ENCODE assay signal across 14 cellular contexts in the genomic region with DNA sequence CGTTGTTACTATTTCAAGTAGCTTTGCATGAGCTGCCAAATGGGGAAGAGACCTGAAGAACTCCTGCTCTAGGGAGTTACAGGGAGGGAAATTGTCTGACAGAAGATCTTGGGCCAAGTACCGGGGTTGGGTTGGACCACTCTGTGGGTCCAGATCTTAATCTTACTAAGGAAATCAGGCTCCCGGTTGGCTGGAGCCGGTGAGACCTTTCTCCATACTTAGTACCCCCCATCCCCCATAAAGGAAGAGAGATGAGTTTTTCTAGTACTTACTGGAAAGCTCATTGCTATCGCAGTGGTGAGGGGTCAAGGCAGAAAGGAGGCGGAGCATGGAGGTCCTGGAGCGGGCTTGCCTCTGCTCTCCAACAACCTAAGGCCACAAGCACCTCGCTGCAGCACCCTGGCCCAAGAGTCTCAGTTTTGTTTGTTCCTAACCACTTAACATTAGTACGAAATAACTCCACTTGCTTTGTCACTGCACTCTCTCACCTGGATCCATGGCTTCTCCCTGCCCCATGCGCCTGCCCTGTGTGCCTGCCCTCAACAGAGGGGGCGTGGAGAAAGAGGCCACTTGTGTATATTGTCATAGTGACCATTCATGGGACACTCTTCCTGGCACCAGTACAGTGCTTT. TPM values are rescaled to one million over a fixed set of nuclear protein-coding genes. Genes with fewer than 3 reads are reported as not detected.
DNase-seq lines count a peak whose midpoint lies in the region; ATAC-seq and TF ChIP-seq lines count a peak whose summit lies in the region.
"Had no signal": no experiment of that assay in that cellular context is flagged by ENCODE, and none has a peak within 500 bp of the region (broad histone marks: within the 10 kb centered on the region; RNA-seq: fewer than 3 reads in every experiment).

No MANE protein-coding gene starts in this region.

- no peaks in the 10 kb centered on the region for H3K79me1 ChIP-seq in neuronal stem cell (ENCODE audit: low read depth, low read length)

- no peak overlapping the region for H2BK15ac ChIP-seq in neuronal stem cell (ENCODE audit: low read length)

- no peaks in the 10 kb centered on the region for H3K9me3 ChIP-seq in adrenal gland (replicated peaks in 1 of 3)
- H3K9me3 ChIP-seq in right atrium auricular region, result no peaks in the 10 kb centered on the region
- H3K9me3 ChIP-seq in neuronal stem cell (replicated peaks in 1 of 2; ENCODE audit: control insufficient read depth in 2 of 2, insufficient read depth in 1 of 2, low read depth in 1 of 2, low read length in 2 of 2), result no peaks in the 10 kb centered on the region
- H3K9me3 ChIP-seq in thyroid gland, result no peaks in the 10 kb centered on the region
- H3K9me3 ChIP-seq: BE2C had no signal

- H3K14ac ChIP-seq in neuronal stem cell (ENCODE audit: low read length), result no peak overlapping the region

- H3K9ac ChIP-seq in neuronal stem cell (ENCODE audit: low read depth, low read length, poor library complexity), result peak overlapping the region; percentile 47

- no peak overlapping the region for H3K23ac ChIP-seq in neuronal stem cell (ENCODE audit: low read depth, low read length, poor library complexity)

- no peak overlapping the region for H2BK12ac ChIP-seq in neuronal stem cell (ENCODE audit: low read length)

- TF ChIP-seq CTCF in adrenal gland (IDR thresholded peaks at IDR 0.05) (no peak), right atrium auricular region (IDR thresholded peaks at IDR 0.05) (no peak), thyroid gland (IDR thresholded peaks at IDR 0.05) (no peak), MCF 10A (IDR thresholded peaks at IDR 0.05; ENCODE audit: unreplicated experiment) (no peak)

- peaks cover 31% of the 10 kb centered on the region for H3K36me3 Mint-ChIP-seq in MCF 10A (ENCODE audit: insufficient read depth, unreplicated experiment)

- no peak overlapping the region for H3K4me2 ChIP-seq in neuronal stem cell (ENCODE audit: insufficient read depth, low read length, poor library complexity, severe bottlenecking)
- H3K4me2 ChIP-seq: PC-9 had no signal

- no peak overlapping the region for H4K91ac ChIP-seq in neuronal stem cell (ENCODE audit: low read depth, low read length, poor library complexity)

- POLR2A ChIA-PET in MCF 10A (lab: Yijun Ruan, JAX), result interaction anchor here (0.8 to 1.4 kb wide), 3 partner anchors 15 to 406 kb away, joined by 3 to 5 read pairs (median 3); no protein-coding TSS in a partner anchor

- H3K18ac ChIP-seq in neuronal stem cell (ENCODE audit: low read length), result no peak overlapping the region

- WGBS in adrenal gland, 4 donors, result 40 to 65% (median 52%) methylated on average over 6 to 11 of the region's 11 CpGs
- no CpG with 5 or more reads among the region's 11 CpGs for WGBS in neuronal stem cell (ENCODE audit: extremely low coverage in 2 of 2, insufficient read length in 2 of 2, insufficient replicate concordance in 1 of 2), 2 donors
- WGBS in thyroid gland, 2 donors, result 34 to 45% methylated on average over 10 to 11 of the region's 11 CpGs

- CTCF ChIA-PET in MCF 10A (lab: Yijun Ruan, JAX), result interaction anchor here (0.7 kb wide), 1 partner anchor 16 kb away, joined by 3 read pairs; no protein-coding TSS in a partner anchor

- no peak overlapping the region for H3K27ac Mint-ChIP-seq in MCF 10A (ENCODE audit: low read depth, unreplicated experiment)

- H2BK5ac ChIP-seq in neuronal stem cell (ENCODE audit: low read length), result no peak overlapping the region

- H3K9me3 Mint-ChIP-seq in MCF 10A (ENCODE audit: unreplicated experiment), result no peaks in the 10 kb centered on the region
- H3K9me3 Mint-ChIP-seq: CD4-positive, alpha-beta memory T cell had no signal

- no peaks in the 10 kb centered on the region for H3K27me3 Mint-ChIP-seq in MCF 10A (ENCODE audit: insufficient read depth, unreplicated experiment)
- H3K27me3 Mint-ChIP-seq: CD4-positive, alpha-beta memory T cell had no signal

- H3K27me3 ChIP-seq in adrenal gland (no peaks in the 10 kb centered on the region), right atrium auricular region (no peaks in the 10 kb centered on the region), neuronal stem cell (ENCODE audit: control insufficient read depth in 3 of 3, insufficient read depth in 3 of 3, low read depth in 1 of 3, low read length in 3 of 3) (no peaks in the 10 kb centered on the region), thyroid gland (no peaks in the 10 kb centered on the region)
- H3K27me3 ChIP-seq: BE2C had no signal

- H3K4me3 Mint-ChIP-seq in MCF 10A (ENCODE audit: unreplicated experiment), result no peak overlapping the region
- H3K4me3 Mint-ChIP-seq: CD4-positive, alpha-beta memory T cell had no signal

- no peak overlapping the region for H3K4me3 ChIP-seq in adrenal gland
- H3K4me3 ChIP-seq in right atrium auricular region, result no peak overlapping the region
- no peak overlapping the region for H3K4me3 ChIP-seq in neuronal stem cell (ENCODE audit: low read length in 2 of 2)
- no peak overlapping the region for H3K4me3 ChIP-seq in thyroid gland (replicated peaks in 1 of 3)
- H3K4me3 ChIP-seq: PC-9 had no signal

- ATAC-seq in GM18498 (IDR thresholded peaks at IDR 0.05; ENCODE audit: unreplicated experiment), result no peak

- no peak overlapping the region for H2AFZ ChIP-seq in neuronal stem cell (ENCODE audit: low read length)
- H2AFZ ChIP-seq: PC-9 had no signal

- peak; percentile 58 to 87 (median 73) for DNase-seq in adrenal gland
- no peak for DNase-seq in right atrium auricular region (ENCODE audit: low spot score)
- no peak for DNase-seq in neuronal stem cell (ENCODE audit: low spot score)
- peak; percentile 86 to 90 for DNase-seq in thyroid gland
- DNase-seq in MCF 10A (ENCODE audit: unreplicated experiment), result no peak
- DNase-seq in activated gamma-delta T cell treated with Interleukin-2 at 50 U/mL for 16 hours, result no peak
- DNase-seq: CD4-positive, alpha-beta memory T cell; DMS79 treated with DMSO at 0.1 percent for 48 hours; NCI-H146; NCI-H446; NCI-H748 treated with DMSO at 0.1 percent for 48 hours; PC-9 had no signal

- H3K4ac ChIP-seq in neuronal stem cell (ENCODE audit: low read length), result no peak overlapping the region

- H3K36me3 ChIP-seq in adrenal gland (replicated peaks in 1 of 2), result peaks cover 0 to 44% of the 10 kb centered on the region in 2 donors
- H3K36me3 ChIP-seq in right atrium auricular region, result peaks cover 40% of the 10 kb centered on the region
- peaks cover 23 to 72% of the 10 kb centered on the region in 2 donors for H3K36me3 ChIP-seq in neuronal stem cell (replicated peaks in 1 of 2; ENCODE audit: control insufficient read depth in 2 of 2, insufficient read depth in 2 of 2, low read length in 2 of 2)
- peaks cover 3 to 16% of the 10 kb centered on the region in 2 donors for H3K36me3 ChIP-seq in thyroid gland

- no peak overlapping the region for H2AK5ac ChIP-seq in neuronal stem cell (ENCODE audit: low read depth, low read length)

- H4K8ac ChIP-seq in neuronal stem cell (ENCODE audit: low read depth, low read length), result no peak overlapping the region

- intact Hi-C loops in adrenal gland (cut with DNase I) (no loop called here), thyroid gland (cut with DNase I) (no loop called here), MCF 10A (cut with micrococcal nuclease) (no loop called here)

- H3K4me1 ChIP-seq in adrenal gland (replicated peaks in 1 of 2) (peaks cover 22 to 30% of the 10 kb centered on the region in 2 donors), right atrium auricular region (peaks cover 0 to 65% of the 10 kb centered on the region in 2 donors), neuronal stem cell (ENCODE audit: control insufficient read depth in 2 of 2, insufficient read depth in 1 of 2, low read depth in 1 of 2, low read length in 2 of 2) (no peaks in the 10 kb centered on the region), thyroid gland (peaks cover 20 to 48% of the 10 kb centered on the region in 2 donors)

- H3K4me1 Mint-ChIP-seq in MCF 10A (ENCODE audit: insufficient read depth, unreplicated experiment), result peaks cover 5% of the 10 kb centered on the region
- H3K4me1 Mint-ChIP-seq: CD4-positive, alpha-beta memory T cell had no signal

- H2BK120ac ChIP-seq in neuronal stem cell (ENCODE audit: low read depth, low read length), result no peak overlapping the region

- no TSS peak for BruUV-seq in MCF 10A (replicated peaks; lab: Mats Ljungman, UMichigan)

- peak in 1 of 2 donors; percentile 21 for TF ChIP-seq POLR2A in adrenal gland (IDR thresholded peaks at IDR 0.05)
- peak in 1 of 2 donors; percentile 62 for TF ChIP-seq POLR2A in thyroid gland (IDR thresholded peaks at IDR 0.05)

- H3K27ac ChIP-seq in adrenal gland (peak overlapping the region; percentile 63 to 88 (median 87)), right atrium auricular region (peak overlapping the region; percentile 41 to 47), neuronal stem cell (replicated peaks; ENCODE audit: low read length) (no peak overlapping the region), thyroid gland (peak overlapping the region; percentile 84 to 87 (median 86))
- H3K27ac ChIP-seq: PC-9 had no signal

RNA-seq across cellular contexts. Expression of a gene that starts 6.8 kb away (rescaled TPM):
- total RNA-seq in adrenal gland (10 to 100 TPM; 44.4 to 97.5 (median 70.0) TPM), right atrium auricular region (10 to 100 TPM in 1 of 2 donors, 1 to 10 TPM in 1; 8.9 to 13.1 TPM), thyroid gland (10 to 100 TPM; 44.1 to 65.3 (median 61.6) TPM), MCF 10A (2022) (31.0 and 34.7 TPM in 2 replicates)
- polyA plus RNA-seq in adrenal gland, result 10 to 100 TPM; 14.0 to 43.9 (median 17.9) TPM
- polyA plus RNA-seq in neuronal stem cell (2013, experiment 1 of 2), result 41.3 TPM
- 43.0 TPM for polyA plus RNA-seq in neuronal stem cell (2013, experiment 2 of 2)

RNA-seq across cellular contexts. Expression of a gene that starts 16.5 kb away (rescaled TPM):
- total RNA-seq in adrenal gland (100 to 1,000 TPM; 210 to 555 (median 303) TPM), right atrium auricular region (100 to 1,000 TPM in 1 of 2 donors, 10 to 100 TPM in 1; 89.7 to 179 TPM), thyroid gland (100 to 1,000 TPM; 122 to 288 (median 187) TPM), MCF 10A (2022) (107 and 144 TPM in 2 replicates)
- 100 to 1,000 TPM in 1 of 3 donors, 10 to 100 TPM in 2; 68.3 to 286 (median 90.0) TPM for polyA plus RNA-seq in adrenal gland
- 57.0 TPM for polyA plus RNA-seq in neuronal stem cell (2013, experiment 1 of 2)
- 60.7 TPM for polyA plus RNA-seq in neuronal stem cell (2013, experiment 2 of 2)

RNA-seq across cellular contexts. Expression of a gene that starts 22.2 kb away (rescaled TPM):
- 100 to 1,000 TPM in 4 of 8 donors, 10 to 100 TPM in 4; 54.9 to 179 (median 97.4) TPM for total RNA-seq in adrenal gland
- polyA plus RNA-seq in adrenal gland, result 10 to 100 TPM in 2 of 3 donors, 1 to 10 TPM in 1; 6.2 to 68.4 (median 53.9) TPM
- 10 to 100 TPM; 58.6 to 92.6 TPM for total RNA-seq in right atrium auricular region
- polyA plus RNA-seq in neuronal stem cell (2013, experiment 1 of 2), result 2.0 TPM
- 2.2 TPM for polyA plus RNA-seq in neuronal stem cell (2013, experiment 2 of 2)
- total RNA-seq in thyroid gland, result 10 to 100 TPM; 40.8 to 85.9 (median 65.1) TPM
- 1.9 and 2.1 TPM in 2 replicates for total RNA-seq in MCF 10A (2022)

Comparison
In these comparisons a context has a peak if more than half of its experiments do, and no peak if none do; other contexts are left out.
1. DNase-seq: peak in adrenal gland (7 of 7) and thyroid gland (2 of 2); none in right atrium auricular region (single experiment), neuronal stem cell (single experiment), MCF 10A (single experiment) and activated gamma-delta T cell treated with Interleukin-2 at 50 U/mL for 16 hours (single experiment).
2. RNA of a gene that starts 22.2 kb away (total RNA-seq): 54.9 to 179 TPM in adrenal gland, 58.6 to 92.6 TPM in right atrium auricular region and 40.8 to 85.9 TPM in thyroid gland; 1.9 to 2.1 TPM in MCF 10A; every median in the first group is over 10 times any median in the second.